In genomic region chr7:15753834-15754600, GRCh38 we compare ENCODE assay signal across 24 cellular contexts.
A peak's percentile ranks its signal among the peaks of the same experiment; 100 is the strongest.
DNase-seq lines count a peak whose midpoint lies in the region; ATAC-seq and TF ChIP-seq lines count a peak whose summit lies in the region.
"Had no signal": no experiment of that assay in that cellular context is flagged by ENCODE, and none has a peak within 500 bp of the region (broad histone marks: within the 10 kb centered on the region; RNA-seq: fewer than 3 reads in every experiment).

No MANE protein-coding gene starts in this region.

- no peak for TF ChIP-seq CTCF in AG10803 (conservative IDR thresholded peaks at IDR 0.05; ENCODE audit: low read length)
- TF ChIP-seq CTCF in fibroblast of mammary gland (conservative IDR thresholded peaks at IDR 0.05; ENCODE audit: control insufficient read depth, insufficient read depth, low read depth, low read length): no peak

- peaks cover 12% of the 10 kb centered on the region for H3K4me1 ChIP-seq in rectal smooth muscle tissue (ENCODE audit: control insufficient read depth, insufficient read depth, low read length)
- H3K4me1 ChIP-seq: psoas muscle had no signal

- DNase-seq in AG10803 (ENCODE audit: low read depth) (peak; percentile 66), LHCN-M2 (ENCODE audit: low read depth) (peak; percentile 63), fibroblast of mammary gland (ENCODE audit: low read depth) (peak; percentile 69), hippocampal formation (lab: John Stamatoyannopoulos, UW) (no peak), NCI-H526 treated with DMSO at 0.1 percent for 48 hours (lab: John Stamatoyannopoulos, UW) (no peak), iPS-NIHi7 (ENCODE audit: extremely low spot score) (no peak)
- DNase-seq: activated T-cell treated with anti-CD3 and anti-CD28 coated beads, Interleukin-2, amount 50 U/mL, for 4 hours; CD4-positive, alpha-beta memory T cell; dorsolateral prefrontal cortex; Karpas-422; left ventricle myocardium superior; mesendoderm; MV-4-11; NCI-H1436 treated with DMSO at 0.1 percent for 48 hours; NCI-H2107; NCI-H748 treated with DMSO at 0.1 percent for 48 hours; psoas muscle; SHP77; T-helper 2 cell; trophoblast cell had no signal

- no peaks in the 10 kb centered on the region for H3K36me3 ChIP-seq in rectal smooth muscle tissue (ENCODE audit: control insufficient read depth, insufficient read depth, low read length)

- ATAC-seq in GM18511 (IDR thresholded peaks at IDR 0.05; ENCODE audit: unreplicated experiment): no peak
- ATAC-seq: activated T-cell treated with anti-CD3 and anti-CD28 coated beads, Interleukin-2, amount 50 U/mL, for 4 hours; left ventricle myocardium superior; Panc1; psoas muscle; stimulated activated effector memory CD8-positive, alpha-beta T cell treated with anti-CD3 and anti-CD28 coated beads, Interleukin-12 subunit alpha, Interleukin-12 subunit beta, amount 100 ng/mL, for 72 hours had no signal

- H3K27me3 ChIP-seq in rectal smooth muscle tissue (ENCODE audit: control insufficient read depth, insufficient read depth, low read length): no peaks in the 10 kb centered on the region
- H3K27me3 ChIP-seq: dorsolateral prefrontal cortex had no signal

- H3K4me3 ChIP-seq in AG10803 (ENCODE audit: low read length): no peak overlapping the region
- no peak overlapping the region for H3K4me3 ChIP-seq in fibroblast of mammary gland (ENCODE audit: control insufficient read depth, low read depth, low read length)
- H3K4me3 ChIP-seq in rectal smooth muscle tissue (ENCODE audit: low read length): no peak overlapping the region
- H3K4me3 ChIP-seq: dorsolateral prefrontal cortex, psoas muscle had no signal

- no peak overlapping the region for H3K9ac ChIP-seq in rectal smooth muscle tissue (ENCODE audit: low read length)

- peak overlapping the region; percentile 37 for H3K27ac ChIP-seq in rectal smooth muscle tissue (ENCODE audit: low read depth, low read length)
- H3K27ac ChIP-seq: dorsolateral prefrontal cortex, psoas muscle had no signal

Comparison
In these comparisons a context has a peak if more than half of its experiments do, and no peak if none do; other contexts are left out.
1. DNase-seq: peak in AG10803 (single experiment), LHCN-M2 (single experiment) and fibroblast of mammary gland (single experiment); none in hippocampal formation (0 of 2), NCI-H526 treated with DMSO at 0.1 percent for 48 hours (single experiment) and iPS-NIHi7 (single experiment).